Comparison of ENCODE assay signal across 8 cellular contexts in the genomic region with DNA sequence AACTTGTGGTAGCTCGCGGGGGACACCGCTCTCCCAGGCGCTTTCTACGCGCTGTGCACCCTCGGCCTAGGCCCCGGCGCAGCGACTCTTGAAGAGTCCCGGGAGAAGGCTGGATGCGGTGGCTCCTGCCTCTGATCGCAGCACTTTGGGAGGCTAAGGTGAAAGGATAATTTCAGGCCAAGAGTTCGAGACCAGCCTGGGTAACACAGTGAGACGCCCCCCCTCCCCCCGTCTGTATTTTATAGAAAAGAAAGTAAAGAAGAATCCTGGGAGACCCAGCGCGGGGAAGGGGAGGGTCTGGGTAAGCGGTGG. TPM values are rescaled to one million over a fixed set of nuclear protein-coding genes. Genes with fewer than 3 reads are reported as not detected.
DNase-seq lines count a peak whose midpoint lies in the region; ATAC-seq, FAIRE-seq and TF ChIP-seq lines count a peak whose summit lies in the region.

No MANE protein-coding gene starts in this region.

- H3K36me3 Mint-ChIP-seq in progenitor cell of endocrine pancreas (ENCODE audit: insufficient read depth), result no peaks in the 10 kb centered on the region

- FAIRE-seq in D721Med (lab: Jason Lieb, UNC), result no peak
- no peak for FAIRE-seq in HTR-8/SVneo (lab: Jason Lieb, UNC)

- no peak for ATAC-seq in GM18858 (IDR thresholded peaks at IDR 0.05; ENCODE audit: unreplicated experiment)
- no peak for ATAC-seq in HG02571 (IDR thresholded peaks at IDR 0.05; ENCODE audit: unreplicated experiment)

- H3K9ac ChIP-seq in SK-N-MC (ENCODE audit: insufficient read length), result peak overlapping the region; percentile 32

- DNase-seq in D721Med (ENCODE audit: insufficient read length, low spot score), result peak; percentile 29
- DNase-seq in SK-N-MC (ENCODE audit: low read depth, low spot score), result no peak
- no peak for DNase-seq in fibroblast of mammary gland (ENCODE audit: low read depth)
- no peak for DNase-seq in progenitor cell of endocrine pancreas (ENCODE audit: low spot score, unreplicated experiment)
- DNase-seq in NK-92 (lab: John Stamatoyannopoulos, UW; ENCODE audit: unreplicated experiment), result no peak
- no peak for DNase-seq in HTR-8/SVneo (ENCODE audit: insufficient read length, low spot score)

- peaks cover 11% of the 10 kb centered on the region for H3K4me1 Mint-ChIP-seq in progenitor cell of endocrine pancreas (ENCODE audit: low read depth)

- no peak overlapping the region for H3K27ac ChIP-seq in SK-N-MC

- no peaks in the 10 kb centered on the region for H3K9me3 ChIP-seq in SK-N-MC (ENCODE audit: low read depth, low read length)

- no peaks in the 10 kb centered on the region for H3K9me3 Mint-ChIP-seq in progenitor cell of endocrine pancreas (ENCODE audit: low read depth)

- H3K27ac Mint-ChIP-seq in progenitor cell of endocrine pancreas, result no peak overlapping the region

- H3K36me3 ChIP-seq in SK-N-MC (ENCODE audit: insufficient read depth, low read length), result no peaks in the 10 kb centered on the region

- H3K27me3 Mint-ChIP-seq in progenitor cell of endocrine pancreas, result peaks cover 50% of the 10 kb centered on the region

- no peak for TF ChIP-seq CTCF in D721Med (IDR thresholded peaks at IDR 0.05; ENCODE audit: insufficient read depth, missing control alignments)
- no peak for TF ChIP-seq CTCF in fibroblast of mammary gland (conservative IDR thresholded peaks at IDR 0.05; ENCODE audit: control insufficient read depth, insufficient read depth, low read depth, low read length)
- no peak for TF ChIP-seq CTCF in progenitor cell of endocrine pancreas (IDR thresholded peaks at IDR 0.05; ENCODE audit: unreplicated experiment)

- peak overlapping the region; percentile 59 for H3K4me3 Mint-ChIP-seq in progenitor cell of endocrine pancreas (ENCODE audit: low read depth)

- H3K4me3 ChIP-seq in SK-N-MC (peak overlapping the region; percentile 75), fibroblast of mammary gland (ENCODE audit: control insufficient read depth, low read depth, low read length) (peak overlapping the region; percentile 31)

RNA-seq across cellular contexts. Expression of a gene that starts 0.4 kb away (rescaled TPM):
- 1.6 and 2.9 TPM in 2 replicates for total RNA-seq in progenitor cell of endocrine pancreas

RNA-seq across cellular contexts. Expression of a gene that starts 39.8 kb away (rescaled TPM):
- total RNA-seq in progenitor cell of endocrine pancreas, result 40.7 and 43.0 TPM in 2 replicates
